ENCODE assay signal across 10 cellular contexts in genomic region chr9:75893096-75893495, GRCh38. TPM values are rescaled to one million over a fixed set of nuclear protein-coding genes. Genes with fewer than 3 reads are reported as not detected.
DNase-seq lines count a peak whose midpoint lies in the region; ATAC-seq lines count a peak whose summit lies in the region.
"Had no signal": no experiment of that assay in that cellular context is flagged by ENCODE, and none has a peak within 500 bp of the region (broad histone marks: within the 10 kb centered on the region; RNA-seq: fewer than 3 reads in every experiment).

No MANE protein-coding gene starts in this region.

- peaks cover 34% of the 10 kb centered on the region for H3K4me1 Mint-ChIP-seq in activated CD4-positive, alpha-beta memory T cell treated with anti-CD3 and anti-CD28 coated beads for 36 hours (ENCODE audit: low read depth)
- H3K4me1 Mint-ChIP-seq in activated CD4-positive, alpha-beta memory T cell treated with anti-CD3 and anti-CD28 coated beads, Interleukin-2, amount 10 ng/mL, durations not matched to agents 7 days and 5 days = peaks cover 23% of the 10 kb centered on the region

- peak overlapping the region in 2 of 5 donors; percentile 81 to 82 for H3K9ac ChIP-seq in subcutaneous abdominal adipose tissue (ENCODE audit: low read length in 5 of 5)

- H3K36me3 ChIP-seq in subcutaneous abdominal adipose tissue (ENCODE audit: control insufficient read depth in 5 of 5, insufficient read depth in 5 of 5, low read length in 5 of 5) = no peaks in the 10 kb centered on the region

- no peak for DNase-seq in activated CD4-positive, alpha-beta memory T cell treated with anti-CD3 and anti-CD28 coated beads for 36 hours
- no peak for DNase-seq in activated CD4-positive, alpha-beta memory T cell treated with anti-CD3 and anti-CD28 coated beads, Interleukin-2, amount 10 ng/mL, durations not matched to agents 7 days and 5 days
- DNase-seq in amniotic epithelial cell (ENCODE audit: low read depth) (peak; percentile 51), left kidney (ENCODE audit: low read depth, low spot score) (peak; percentile 41), DMS153 (lab: John Stamatoyannopoulos, UW) (no peak), COLO668 (lab: John Stamatoyannopoulos, UW; ENCODE audit: unreplicated experiment) (no peak)
- DNase-seq: ACHN, NCI-H1436 treated with DMSO at 0.1 percent for 48 hours had no signal

- peak overlapping the region; percentile 70 to 99 (median 94) for H3K4me3 ChIP-seq in subcutaneous abdominal adipose tissue (ENCODE audit: low read depth in 1 of 5, low read length in 5 of 5)

- H3K4me1 ChIP-seq in subcutaneous abdominal adipose tissue (ENCODE audit: control insufficient read depth in 5 of 5, insufficient read depth in 5 of 5, low read length in 5 of 5) = peaks cover 0 to 61% (median 51%) of the 10 kb centered on the region in 5 donors

- CTCF ChIA-PET in activated CD4-positive, alpha-beta memory T cell treated with anti-CD3 and anti-CD28 coated beads for 36 hours (lab: Charles Lee) = no interaction called here
- CTCF ChIA-PET in activated CD4-positive, alpha-beta memory T cell treated with anti-CD3 and anti-CD28 coated beads, Interleukin-2, amount 10 ng/mL, durations not matched to agents 7 days and 5 days (lab: Charles Lee) = no interaction called here

- H3K9me3 ChIP-seq in subcutaneous abdominal adipose tissue (ENCODE audit: control insufficient read depth in 5 of 5, low read length in 5 of 5) = no peaks in the 10 kb centered on the region

- H3K27me3 Mint-ChIP-seq in activated CD4-positive, alpha-beta memory T cell treated with anti-CD3 and anti-CD28 coated beads for 36 hours = peaks cover 12% of the 10 kb centered on the region
- H3K27me3 Mint-ChIP-seq in activated CD4-positive, alpha-beta memory T cell treated with anti-CD3 and anti-CD28 coated beads, Interleukin-2, amount 10 ng/mL, durations not matched to agents 7 days and 5 days = peaks cover 45% of the 10 kb centered on the region

- peak overlapping the region; percentile 91 for H3K4me3 Mint-ChIP-seq in activated CD4-positive, alpha-beta memory T cell treated with anti-CD3 and anti-CD28 coated beads for 36 hours
- no peak overlapping the region for H3K4me3 Mint-ChIP-seq in activated CD4-positive, alpha-beta memory T cell treated with anti-CD3 and anti-CD28 coated beads, Interleukin-2, amount 10 ng/mL, durations not matched to agents 7 days and 5 days

- intact Hi-C loops in activated CD4-positive, alpha-beta memory T cell treated with anti-CD3 and anti-CD28 coated beads for 36 hours (cut with micrococcal nuclease) = loop anchor here (1.0 to 5.0 kb wide), 5 partner anchors 18 to 806 kb away; partner anchors contain the start of genes NMRK1, OSTF1 and RFK

- no peak for ATAC-seq in GM19455 (IDR thresholded peaks at IDR 0.05; ENCODE audit: unreplicated experiment)

- H3K27me3 ChIP-seq in subcutaneous abdominal adipose tissue (ENCODE audit: control insufficient read depth in 5 of 5, insufficient read depth in 4 of 5, low read length in 5 of 5) = no peaks in the 10 kb centered on the region

- H3K27ac ChIP-seq in subcutaneous abdominal adipose tissue (ENCODE audit: low read depth, low read length) = peak overlapping the region; percentile 27

- H3K36me3 Mint-ChIP-seq in activated CD4-positive, alpha-beta memory T cell treated with anti-CD3 and anti-CD28 coated beads for 36 hours = no peaks in the 10 kb centered on the region
- no peaks in the 10 kb centered on the region for H3K36me3 Mint-ChIP-seq in activated CD4-positive, alpha-beta memory T cell treated with anti-CD3 and anti-CD28 coated beads, Interleukin-2, amount 10 ng/mL, durations not matched to agents 7 days and 5 days (ENCODE audit: low read depth)

- POLR2A ChIA-PET in activated CD4-positive, alpha-beta memory T cell treated with anti-CD3 and anti-CD28 coated beads for 36 hours (lab: Charles Lee) = no interaction called here
- POLR2A ChIA-PET in activated CD4-positive, alpha-beta memory T cell treated with anti-CD3 and anti-CD28 coated beads, Interleukin-2, amount 10 ng/mL, durations not matched to agents 7 days and 5 days (lab: Charles Lee) = no interaction called here

- no peak overlapping the region for H3K27ac Mint-ChIP-seq in activated CD4-positive, alpha-beta memory T cell treated with anti-CD3 and anti-CD28 coated beads for 36 hours
- H3K27ac Mint-ChIP-seq in activated CD4-positive, alpha-beta memory T cell treated with anti-CD3 and anti-CD28 coated beads, Interleukin-2, amount 10 ng/mL, durations not matched to agents 7 days and 5 days = no peak overlapping the region

- H3K9me3 Mint-ChIP-seq in activated CD4-positive, alpha-beta memory T cell treated with anti-CD3 and anti-CD28 coated beads for 36 hours = no peaks in the 10 kb centered on the region
- no peaks in the 10 kb centered on the region for H3K9me3 Mint-ChIP-seq in activated CD4-positive, alpha-beta memory T cell treated with anti-CD3 and anti-CD28 coated beads, Interleukin-2, amount 10 ng/mL, durations not matched to agents 7 days and 5 days

RNA-seq across cellular contexts. Expression of gene PCSK5, which starts 2.6 kb away (rescaled TPM):
- total RNA-seq in activated CD4-positive, alpha-beta memory T cell treated with anti-CD3 and anti-CD28 coated beads for 36 hours = 1 to 10 TPM; 2.0 to 2.1 TPM
- 1 to 10 TPM; 1.2 to 1.7 TPM for total RNA-seq in activated CD4-positive, alpha-beta memory T cell treated with anti-CD3 and anti-CD28 coated beads, Interleukin-2, amount 10 ng/mL, durations not matched to agents 7 days and 5 days

Comparison
In these comparisons a context has a peak if more than half of its experiments do, and no peak if none do; other contexts are left out.
1. DNase-seq: peak in amniotic epithelial cell (single experiment) and left kidney (single experiment); none in activated CD4-positive, alpha-beta memory T cell treated with anti-CD3 and anti-CD28 coated beads for 36 hours (single experiment), activated CD4-positive, alpha-beta memory T cell treated with anti-CD3 and anti-CD28 coated beads, Interleukin-2, amount 10 ng/mL, durations not matched to agents 7 days and 5 days (single experiment), DMS153 (single experiment) and COLO668 (single experiment).